9 cellular contexts compared by ENCODE assay signal in the genomic region with DNA sequence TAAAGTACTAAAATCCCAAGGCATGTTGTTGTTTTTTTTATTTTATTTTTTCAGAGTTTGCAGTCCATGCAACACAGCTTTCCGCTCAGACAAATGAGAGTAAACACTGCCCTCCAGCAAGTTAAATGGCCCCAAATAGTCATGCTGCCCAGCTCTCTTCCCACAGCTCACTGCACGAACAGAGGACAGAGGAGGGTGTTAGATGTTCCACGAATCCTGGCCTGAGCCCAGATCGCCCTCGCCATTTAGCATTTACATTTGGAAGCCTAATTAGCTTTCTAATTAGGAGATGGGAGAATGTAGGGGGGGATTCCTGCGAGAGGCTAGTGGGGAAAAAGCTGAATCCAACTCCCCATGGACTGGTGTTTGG. TPM values are rescaled to one million over a fixed set of nuclear protein-coding genes. Genes with fewer than 3 reads are reported as not detected.
A peak's percentile ranks its signal among the peaks of the same experiment; 100 is the strongest.
DNase-seq lines count a peak whose midpoint lies in the region; ATAC-seq, FAIRE-seq and TF ChIP-seq lines count a peak whose summit lies in the region.
"Had no signal": no experiment of that assay in that cellular context is flagged by ENCODE, and none has a peak within 500 bp of the region (broad histone marks: within the 10 kb centered on the region; RNA-seq: fewer than 3 reads in every experiment).

No MANE protein-coding gene starts in this region.

- FAIRE-seq in GM12891 (lab: Jason Lieb, UNC): no peak

- ATAC-seq in HG03469 (IDR thresholded peaks at IDR 0.05; ENCODE audit: unreplicated experiment): no peak

- H3K9ac ChIP-seq in NT2/D1 (ENCODE audit: insufficient read length, low read depth) (peak overlapping the region; percentile 32), parathyroid adenoma (no peak overlapping the region)

- H2AFZ ChIP-seq in parathyroid adenoma: no peak overlapping the region

- peak overlapping the region; percentile 98 for H3K4me2 ChIP-seq in parathyroid adenoma (ENCODE audit: low read length)

- no peaks in the 10 kb centered on the region for H3K36me3 ChIP-seq in NT2/D1 (ENCODE audit: insufficient read depth, insufficient read length, low read length)
- no peaks in the 10 kb centered on the region for H3K36me3 ChIP-seq in parathyroid adenoma (ENCODE audit: control insufficient read depth, insufficient read depth, low read length)
- H3K36me3 ChIP-seq: esophagus squamous epithelium had no signal

- DNase-seq in ELF-1 (ENCODE audit: low read depth, low spot score): peak; percentile 38
- no peak for DNase-seq in NT2/D1 (ENCODE audit: low read depth, low spot score)
- no peak for DNase-seq in epithelial cell of prostate (ENCODE audit: low read depth, low spot score)
- no peak for DNase-seq in GM12891 (ENCODE audit: insufficient read length, low spot score)
- no peak for DNase-seq in NCI-H1694 treated with DMSO at 0.1 percent for 48 hours (lab: John Stamatoyannopoulos, UW)
- DNase-seq: esophagus squamous epithelium, NCI-H2171 had no signal

- H3K9me3 ChIP-seq in NT2/D1 (ENCODE audit: insufficient read depth, low read length) (no peaks in the 10 kb centered on the region), parathyroid adenoma (ENCODE audit: control insufficient read depth, low read length) (no peaks in the 10 kb centered on the region)
- H3K9me3 ChIP-seq: esophagus squamous epithelium had no signal

- TF ChIP-seq CTCF in parathyroid adenoma (IDR thresholded peaks at IDR 0.05): no peak

- no peaks in the 10 kb centered on the region for H3K79me2 ChIP-seq in parathyroid adenoma

- no peak for TF ChIP-seq POLR2A in GM12891 (IDR thresholded peaks at IDR 0.05; ENCODE audit: low read depth, low read length)

- H3K27ac ChIP-seq in epithelial cell of prostate (peak overlapping the region; percentile 63), parathyroid adenoma (no peak overlapping the region)

- H3K27me3 ChIP-seq in NT2/D1 (ENCODE audit: insufficient read depth, insufficient read length): peaks cover 39% of the 10 kb centered on the region
- no peaks in the 10 kb centered on the region for H3K27me3 ChIP-seq in parathyroid adenoma (ENCODE audit: control insufficient read depth, insufficient read depth, low read length)

- H3K4me1 ChIP-seq in NT2/D1 (ENCODE audit: insufficient read depth, insufficient read length) (peaks cover 3% of the 10 kb centered on the region), parathyroid adenoma (peaks cover 3% of the 10 kb centered on the region)

- H3K4me3 ChIP-seq in NT2/D1 (ENCODE audit: insufficient read length, low read depth): no peak overlapping the region
- no peak overlapping the region for H3K4me3 ChIP-seq in parathyroid adenoma (ENCODE audit: low read depth, low read length)

TF ChIP-seq in GM12891, 5 proteins besides CTCF, POLR2A, EP300 and RAD21:
- TF ChIP-seq TAF1 (IDR thresholded peaks at IDR 0.05; ENCODE audit: low read depth, low read length): no peak
- no peak for TF ChIP-seq POLR2AphosphoS5 (IDR thresholded peaks at IDR 0.05; ENCODE audit: low read depth, low read length)
- no peak for TF ChIP-seq PAX5 (IDR thresholded peaks at IDR 0.05; ENCODE audit: insufficient read depth, low read length, severe bottlenecking)
- TF ChIP-seq POU2F2 (IDR thresholded peaks at IDR 0.05; ENCODE audit: low read depth, low read length): no peak
- TF ChIP-seq SPI1 (IDR thresholded peaks at IDR 0.05; ENCODE audit: low read depth, low read length): no peak
TF ChIP-seq in GM12891: peak in this region for 0.

RNA-seq across cellular contexts. Expression of gene NIM1K, which starts 1.9 kb away (rescaled TPM):
- 1.6 TPM for polyA plus RNA-seq in GM12891 (2012; ENCODE audit: low read depth, missing spikeins)
